In the genomic region with DNA sequence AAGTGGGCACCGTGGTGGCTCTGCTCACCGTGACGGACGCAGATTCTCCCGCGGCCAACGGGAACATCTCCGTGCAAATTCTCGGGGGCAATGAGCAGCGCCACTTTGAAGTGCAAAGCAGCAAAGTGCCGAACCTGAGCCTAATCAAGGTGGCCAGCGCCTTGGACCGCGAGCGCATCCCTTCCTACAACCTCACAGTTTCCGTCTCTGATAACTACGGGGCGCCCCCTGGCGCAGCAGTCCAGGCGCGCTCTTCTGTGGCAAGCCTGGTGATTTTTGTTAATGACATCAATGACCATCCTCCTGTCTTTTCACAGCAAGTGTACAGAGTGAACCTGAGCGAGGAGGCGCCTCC, we compare ENCODE assay signal across 8 cellular contexts. TPM values are rescaled to one million over a fixed set of nuclear protein-coding genes. Genes with fewer than 3 reads are reported as not detected.
DNase-seq lines count a peak whose midpoint lies in the region; ATAC-seq, FAIRE-seq and TF ChIP-seq lines count a peak whose summit lies in the region.

No MANE protein-coding gene starts in this region.

- H3K79me2 ChIP-seq in endothelial cell of umbilical vein (ENCODE audit: control insufficient read depth, insufficient read depth, low read length): peaks cover 63% of the 10 kb centered on the region

- H2AFZ ChIP-seq in endothelial cell of umbilical vein (ENCODE audit: low read depth, low read length): peak overlapping the region; percentile 52

- CTCF ChIA-PET in endothelial cell of umbilical vein (lab: Charles Lee): interaction anchor here (1.4 to 7.4 kb wide), 4 partner anchors 95 to 433 kb away, joined by 3 to 215 read pairs (median 18); no protein-coding TSS in a partner anchor

- H3K27me3 ChIP-seq in endothelial cell of umbilical vein (ENCODE audit: control insufficient read depth in 2 of 2, insufficient read depth in 2 of 2, low read length in 2 of 2) (no peaks in the 10 kb centered on the region), uterus (no peaks in the 10 kb centered on the region)

- peak overlapping the region; percentile 2 for H3K9ac ChIP-seq in endothelial cell of umbilical vein (replicated peaks; ENCODE audit: extremely low read depth, insufficient read depth, low read length)

- TF ChIP-seq POLR2A in endothelial cell of umbilical vein (IDR thresholded peaks at IDR 0.05; ENCODE audit: low read depth, low read length): no peak
- TF ChIP-seq POLR2A in uterus (IDR thresholded peaks at IDR 0.05): no peak

- peak; percentile 19; the same call in 1 of the 2 replicates for TF ChIP-seq CTCF in C4-2B (conservative IDR thresholded peaks at IDR 0.05)
- peak; percentile 49 to 65 for TF ChIP-seq CTCF in endothelial cell of umbilical vein (IDR thresholded peaks at IDR 0.05; ENCODE audit: extremely low read depth in 1 of 2, insufficient read depth in 1 of 2, low read depth in 1 of 2, low read length in 2 of 2)
- peak; percentile 16 to 48 (median 26) for TF ChIP-seq CTCF in uterus (IDR thresholded peaks at IDR 0.05)
- no peak for TF ChIP-seq CTCF in omental fat pad (IDR thresholded peaks at IDR 0.05)

- peaks cover 48% of the 10 kb centered on the region for H3K4me1 ChIP-seq in endothelial cell of umbilical vein (ENCODE audit: control insufficient read depth, extremely low read depth, insufficient read depth, low read length)
- no peaks in the 10 kb centered on the region for H3K4me1 ChIP-seq in uterus

- H3K36me3 ChIP-seq in endothelial cell of umbilical vein (ENCODE audit: control insufficient read depth in 2 of 2, extremely low read depth in 1 of 2, insufficient read depth in 2 of 2, low read length in 2 of 2) (peaks cover 0 to 11% of the 10 kb centered on the region in 2 experiments), uterus (no peaks in the 10 kb centered on the region)

- ATAC-seq in omental fat pad (ENCODE audit: low FRiP score): no peak

- intact Hi-C loops in endothelial cell of umbilical vein (cut with micrococcal nuclease) (loop anchor here (1.0 to 10.0 kb wide), 4 partner anchors 51 to 1537 kb away; no protein-coding TSS in a partner anchor), uterus (cut with DNase I; ENCODE audit: low total_unique reads) (no loop called here)

- H3K4me2 ChIP-seq in endothelial cell of umbilical vein (ENCODE audit: insufficient read depth, low read length): peak overlapping the region; percentile 94

- H3K9me1 ChIP-seq in endothelial cell of umbilical vein (replicated peaks; ENCODE audit: control insufficient read depth, extremely low read depth, insufficient read depth, low read length): no peaks in the 10 kb centered on the region

- peak; percentile 34 to 63 for DNase-seq in NCI-H1930 (lab: John Stamatoyannopoulos, UW)
- DNase-seq in endothelial cell of umbilical vein (ENCODE audit: low read depth, low spot score): no peak
- DNase-seq in mucosa of gallbladder (ENCODE audit: low spot score): peak; percentile 27
- DNase-seq in uterus: peak; percentile 34 to 43
- DNase-seq in activated CD4-positive, CD25-positive, alpha-beta regulatory T cell (lab: John Stamatoyannopoulos, UW): no peak
- no peak for DNase-seq in omental fat pad (ENCODE audit: low spot score)
- DNase-seq in stimulated activated CD4-positive, alpha-beta T cell treated with anti-CD3 and anti-CD28 coated beads, Interleukin-2, amount 100 ng/mL, for 48 hours: no peak

- FAIRE-seq in endothelial cell of umbilical vein (lab: Jason Lieb, UNC): no peak

- H3K9me3 ChIP-seq in endothelial cell of umbilical vein (replicated peaks; ENCODE audit: control insufficient read depth, insufficient read depth, low read length): no peaks in the 10 kb centered on the region
- H3K9me3 ChIP-seq in uterus: no peaks in the 10 kb centered on the region

- H3K27ac ChIP-seq in C4-2B (no peak overlapping the region), endothelial cell of umbilical vein (ENCODE audit: insufficient read depth, low read depth, low read length) (no peak overlapping the region), uterus (peak overlapping the region; percentile 5 to 93)

- BruUV-seq in endothelial cell of umbilical vein (replicated peaks; lab: Mats Ljungman, UMichigan): no TSS peak

- no peaks in the 10 kb centered on the region for H4K20me1 ChIP-seq in endothelial cell of umbilical vein (replicated peaks; ENCODE audit: control insufficient read depth, extremely low read depth, insufficient read depth, low read length)

- POLR2A ChIA-PET in endothelial cell of umbilical vein (lab: Charles Lee): no interaction called here

- H3K4me3 ChIP-seq in endothelial cell of umbilical vein (replicated peaks in 1 of 3; ENCODE audit: insufficient read depth in 1 of 3, low read depth in 1 of 3, low read length in 3 of 3) (peak overlapping the region; percentile 58 to 90 (median 82)), uterus (peak overlapping the region; percentile 82 to 86)

- dilution Hi-C loops in endothelial cell of umbilical vein (cut with MboI; ENCODE audit: extremely low pct_ligation_motif_present, low sequenced_read_pairs): no loop called here

TF ChIP-seq in endothelial cell of umbilical vein, 7 proteins besides CTCF, POLR2A, EP300 and RAD21:
- TF ChIP-seq POLR2AphosphoS5 (IDR thresholded peaks at IDR 0.05; ENCODE audit: insufficient read depth, low read depth, low read length): no peak
- TF ChIP-seq FOS (IDR thresholded peaks at IDR 0.05; ENCODE audit: borderline replicate concordance, insufficient read depth, low read length): no peak
- no peak for TF ChIP-seq GATA2 (IDR thresholded peaks at IDR 0.05; ENCODE audit: insufficient read depth, insufficient read length, low read depth, low read length)

RNA-seq across cellular contexts. Expression of a gene that starts 2.7 kb away (rescaled TPM):
- total RNA-seq in endothelial cell of umbilical vein (33.2 and 39.1 TPM in 2 replicates), mucosa of gallbladder (16.7 TPM), uterus (100 to 1,000 TPM in 1 of 4 donors, 10 to 100 TPM in 3; 12.6 to 112 (median 20.4) TPM), omental fat pad (10 to 100 TPM; 10.2 to 44.8 (median 15.6) TPM)
- polyA plus RNA-seq in endothelial cell of umbilical vein: 15.1 and 16.4 TPM in 2 replicates
- 11.6 and 13.2 TPM in 2 replicates for polyA plus RNA-seq in endothelial cell of umbilical vein (2011; cell fraction: cytosol; rRNA removed)
- 38.3 and 39.3 TPM in 2 replicates for polyA plus RNA-seq in endothelial cell of umbilical vein (2011; cell fraction: nucleus; rRNA removed)
- polyA plus RNA-seq in endothelial cell of umbilical vein (2012): 12.7 and 16.1 TPM in 2 replicates
- 206 and 222 TPM in 2 replicates for polyA minus RNA-seq in endothelial cell of umbilical vein
- 0.41 TPM for polyA minus RNA-seq in endothelial cell of umbilical vein (2011; cell fraction: cytosol; rRNA and poly(A)+ RNA removed)
- 229 and 337 TPM in 2 replicates for polyA minus RNA-seq in endothelial cell of umbilical vein (2011; cell fraction: nucleus; rRNA and poly(A)+ RNA removed)

Comparison
In these comparisons a context has a peak if more than half of its experiments do, and no peak if none do; other contexts are left out.
1. H3K27ac ChIP-seq: peak in uterus (2 of 2); none in C4-2B (single experiment) and endothelial cell of umbilical vein (single experiment).
2. CTCF ChIP-seq: peak in C4-2B (single experiment), endothelial cell of umbilical vein (2 of 2) and uterus (4 of 4); none in omental fat pad (0 of 3).
3. DNase-seq: peak in NCI-H1930 (2 of 2), mucosa of gallbladder (single experiment) and uterus (2 of 2); none in endothelial cell of umbilical vein (single experiment), activated CD4-positive, CD25-positive, alpha-beta regulatory T cell (0 of 4), omental fat pad (single experiment) and stimulated activated CD4-positive, alpha-beta T cell treated with anti-CD3 and anti-CD28 coated beads, Interleukin-2, amount 100 ng/mL, for 48 hours (0 of 2).